Comparison of ENCODE assay signal across 38 cellular contexts in the genomic region with DNA sequence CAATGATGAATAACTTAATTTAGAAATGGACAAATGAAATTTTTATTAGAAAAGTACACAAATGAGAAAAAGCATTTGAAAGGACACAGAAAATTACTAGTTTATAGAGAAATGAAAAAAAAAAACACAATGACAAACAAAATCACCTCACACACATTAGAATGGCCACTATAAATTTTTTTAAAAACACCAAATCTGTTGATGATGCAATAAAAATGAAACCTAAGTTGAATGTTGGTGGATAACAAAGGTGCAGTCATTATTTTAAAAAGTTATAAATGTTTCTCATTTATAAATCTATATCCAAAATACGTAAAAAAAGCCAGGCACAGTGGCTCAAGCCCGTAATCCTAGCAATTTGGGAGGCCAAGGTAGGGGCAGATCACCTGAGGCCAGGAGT.
"Had no signal": no experiment of that assay in that cellular context is flagged by ENCODE, and none has a peak within 500 bp of the region (broad histone marks: within the 10 kb centered on the region; RNA-seq: fewer than 3 reads in every experiment).

No MANE protein-coding gene starts in this region.

- H3K4me3 Mint-ChIP-seq: activated CD4-positive, alpha-beta memory T cell treated with anti-CD3 and anti-CD28 coated beads, Interleukin-2, amount 10 ng/mL, durations not matched to agents 7 days and 5 days; activated CD4-positive, alpha-beta T cell treated with anti-CD3 and anti-CD28 coated beads for 36 hours; activated CD4-positive, alpha-beta T cell treated with anti-CD3 and anti-CD28 coated beads, Interleukin-2, amount 10 ng/mL, durations not matched to agents 7 days and 5 days; activated CD8-positive, alpha-beta memory T cell treated with anti-CD3 and anti-CD28 coated beads, Interleukin-2, amount 10 ng/mL, durations not matched to agents 7 days and 5 days; activated CD8-positive, alpha-beta T cell treated with anti-CD3 and anti-CD28 coated beads, Interleukin-2, amount 10 ng/mL, durations not matched to agents 7 days and 5 days; activated naive CD4-positive, alpha-beta T cell treated with anti-CD3 and anti-CD28 coated beads, Interleukin-2, amount 10 ng/mL, durations not matched to agents 7 days and 5 days; activated naive CD4-positive, alpha-beta T cell treated with anti-CD3 and anti-CD28 coated beads, Interleukin-2, amount 50 U/mL, for 24 hours; activated naive CD8-positive, alpha-beta T cell; activated naive CD8-positive, alpha-beta T cell treated with anti-CD3 and anti-CD28 coated beads, Interleukin-2, amount 10 ng/mL, durations not matched to agents 7 days and 5 days; activated naive CD8-positive, alpha-beta T cell treated with anti-CD3 and anti-CD28 coated beads, Interleukin-2, amount 50 U/mL, for 24 hours; activated T-cell treated with anti-CD3 and anti-CD28 coated beads, Interleukin-2, amount 50 U/mL, for 24 hours; T-helper 1 cell treated with Interleukin-12 subunit alpha and Interleukin-12 subunit beta and Interleukin-4 antibody, amounts not matched to agents 30 μg/mL and 1 μg/mL, for 36 hours; T-helper 2 cell treated with Interferon-gamma antibody and Interleukin-4, amounts not matched to agents 5 μg/mL and 100 μg/mL, for 36 hours; WTC11 had no signal

- DNase-seq: activated CD4-positive, alpha-beta memory T cell treated with anti-CD3 and anti-CD28 coated beads, Interleukin-2, amount 10 ng/mL, durations not matched to agents 7 days and 5 days; activated CD4-positive, alpha-beta T cell treated with anti-CD3 and anti-CD28 coated beads for 1 hour; activated CD4-positive, alpha-beta T cell treated with anti-CD3 and anti-CD28 coated beads for 36 hours; activated CD4-positive, alpha-beta T cell treated with anti-CD3 and anti-CD28 coated beads for 48 hours; activated CD4-positive, alpha-beta T cell treated with anti-CD3 and anti-CD28 coated beads, Interleukin-2, amount 10 ng/mL, durations not matched to agents 7 days and 5 days; activated CD4-positive, alpha-beta T cell treated with anti-CD3 and anti-CD28 coated beads, Interleukin-2, amount 50 U/mL, for 48 hours; activated CD4-positive, CD25-positive, alpha-beta regulatory T cell; activated CD8-positive, alpha-beta memory T cell treated with anti-CD3 and anti-CD28 coated beads for 24 hours; activated CD8-positive, alpha-beta memory T cell treated with anti-CD3 and anti-CD28 coated beads, Interleukin-2, amount 10 ng/mL, durations not matched to agents 7 days and 5 days; activated CD8-positive, alpha-beta memory T cell treated with anti-CD3 and anti-CD28 coated beads, Interleukin-2, amount 50 U/mL, for 48 hours; activated CD8-positive, alpha-beta T cell treated with anti-CD3 and anti-CD28 coated beads, Interleukin-2, amount 10 ng/mL, durations not matched to agents 7 days and 5 days; activated effector memory CD4-positive, alpha-beta T cell treated with Interleukin-2 at 50 U/mL for 16 hours; activated gamma-delta T cell; activated naive CD4-positive, alpha-beta T cell treated with anti-CD3 and anti-CD28 coated beads, Interleukin-2, amount 10 ng/mL, durations not matched to agents 7 days and 5 days; activated naive CD4-positive, alpha-beta T cell treated with Interleukin-2 at 50 U/mL for 16 hours; activated naive CD8-positive, alpha-beta T cell treated with anti-CD3 and anti-CD28 coated beads, Interleukin-2, amount 10 ng/mL, durations not matched to agents 7 days and 5 days; activated naive CD8-positive, alpha-beta T cell treated with anti-CD3 and anti-CD28 coated beads, Interleukin-2, amount 50 U/mL, for 24 hours; activated T-cell treated with anti-CD3 and anti-CD28 coated beads, Interleukin-2, amount 50 U/mL, for 24 hours; activated T-cell treated with anti-CD3 and anti-CD28 coated beads, Interleukin-2, amount 50 U/mL, for 48 hours; adrenal gland; amniotic stem cell; aorta; body of pancreas; brain microvascular endothelial cell; central memory CD4-positive, alpha-beta T cell; T-helper 1 cell; T-helper 2 cell; T-helper 9 cell; WERI-Rb-1 had no signal

- H3K27ac ChIP-seq: adrenal gland, body of pancreas, brain microvascular endothelial cell, breast epithelium, WERI-Rb-1 had no signal

- H3K27me3 Mint-ChIP-seq: activated CD4-positive, alpha-beta memory T cell treated with anti-CD3 and anti-CD28 coated beads, Interleukin-2, amount 10 ng/mL, durations not matched to agents 7 days and 5 days; activated CD4-positive, alpha-beta T cell treated with anti-CD3 and anti-CD28 coated beads for 36 hours; activated CD4-positive, alpha-beta T cell treated with anti-CD3 and anti-CD28 coated beads, Interleukin-2, amount 10 ng/mL, durations not matched to agents 7 days and 5 days; activated CD8-positive, alpha-beta memory T cell treated with anti-CD3 and anti-CD28 coated beads, Interleukin-2, amount 10 ng/mL, durations not matched to agents 7 days and 5 days; activated naive CD4-positive, alpha-beta T cell treated with anti-CD3 and anti-CD28 coated beads, Interleukin-2, amount 10 ng/mL, durations not matched to agents 7 days and 5 days; activated naive CD4-positive, alpha-beta T cell treated with anti-CD3 and anti-CD28 coated beads, Interleukin-2, amount 50 U/mL, for 24 hours; activated naive CD8-positive, alpha-beta T cell; activated naive CD8-positive, alpha-beta T cell treated with anti-CD3 and anti-CD28 coated beads, Interleukin-2, amount 10 ng/mL, durations not matched to agents 7 days and 5 days; activated naive CD8-positive, alpha-beta T cell treated with anti-CD3 and anti-CD28 coated beads, Interleukin-2, amount 50 U/mL, for 24 hours; activated T-cell treated with anti-CD3 and anti-CD28 coated beads, Interleukin-2, amount 50 U/mL, for 24 hours had no signal

- H3K4me1 ChIP-seq: adrenal gland, body of pancreas, breast epithelium had no signal

- H3K27me3 ChIP-seq: adrenal gland, body of pancreas, brain microvascular endothelial cell, breast epithelium had no signal

- ATAC-seq: activated CD4-positive, alpha-beta T cell treated with anti-CD3 and anti-CD28 coated beads for 36 hours; activated CD4-positive, CD25-positive, alpha-beta regulatory T cell treated with anti-CD3 and anti-CD28 coated beads, Interleukin-2, amount 50 U/mL, for 24 hours; activated CD8-positive, alpha-beta memory T cell treated with anti-CD3 and anti-CD28 coated beads, Interleukin-2, amount 10 ng/mL, durations not matched to agents 7 days and 5 days; activated CD8-positive, alpha-beta T cell treated with anti-CD3 and anti-CD28 coated beads, Interleukin-2, amount 10 ng/mL, durations not matched to agents 7 days and 5 days; activated naive CD8-positive, alpha-beta T cell treated with anti-CD3 and anti-CD28 coated beads, Interleukin-2, amount 50 U/mL, for 24 hours; body of pancreas; WTC11 had no signal

- H3K36me3 ChIP-seq: adrenal gland had no signal

- H3K4me3 ChIP-seq: adrenal gland, body of pancreas, breast epithelium had no signal

- H3K4me1 Mint-ChIP-seq: activated CD4-positive, alpha-beta memory T cell treated with anti-CD3 and anti-CD28 coated beads, Interleukin-2, amount 10 ng/mL, durations not matched to agents 7 days and 5 days; activated CD4-positive, alpha-beta T cell treated with anti-CD3 and anti-CD28 coated beads for 36 hours; activated naive CD4-positive, alpha-beta T cell treated with anti-CD3 and anti-CD28 coated beads, Interleukin-2, amount 10 ng/mL, durations not matched to agents 7 days and 5 days; activated naive CD4-positive, alpha-beta T cell treated with anti-CD3 and anti-CD28 coated beads, Interleukin-2, amount 50 U/mL, for 24 hours; activated naive CD8-positive, alpha-beta T cell treated with anti-CD3 and anti-CD28 coated beads, Interleukin-2, amount 10 ng/mL, durations not matched to agents 7 days and 5 days; activated naive CD8-positive, alpha-beta T cell treated with anti-CD3 and anti-CD28 coated beads, Interleukin-2, amount 50 U/mL, for 24 hours; WTC11 had no signal

- FAIRE-seq: astrocyte had no signal

- H3K27ac Mint-ChIP-seq: activated CD4-positive, alpha-beta memory T cell treated with anti-CD3 and anti-CD28 coated beads, Interleukin-2, amount 10 ng/mL, durations not matched to agents 7 days and 5 days; activated CD4-positive, alpha-beta T cell treated with anti-CD3 and anti-CD28 coated beads for 36 hours; activated CD4-positive, alpha-beta T cell treated with anti-CD3 and anti-CD28 coated beads, Interleukin-2, amount 10 ng/mL, durations not matched to agents 7 days and 5 days; activated CD8-positive, alpha-beta memory T cell treated with anti-CD3 and anti-CD28 coated beads, Interleukin-2, amount 10 ng/mL, durations not matched to agents 7 days and 5 days; activated CD8-positive, alpha-beta T cell treated with anti-CD3 and anti-CD28 coated beads, Interleukin-2, amount 10 ng/mL, durations not matched to agents 7 days and 5 days; activated naive CD4-positive, alpha-beta T cell treated with anti-CD3 and anti-CD28 coated beads, Interleukin-2, amount 10 ng/mL, durations not matched to agents 7 days and 5 days; activated naive CD4-positive, alpha-beta T cell treated with anti-CD3 and anti-CD28 coated beads, Interleukin-2, amount 50 U/mL, for 24 hours; activated naive CD8-positive, alpha-beta T cell; activated naive CD8-positive, alpha-beta T cell treated with anti-CD3 and anti-CD28 coated beads, Interleukin-2, amount 10 ng/mL, durations not matched to agents 7 days and 5 days; activated naive CD8-positive, alpha-beta T cell treated with anti-CD3 and anti-CD28 coated beads, Interleukin-2, amount 50 U/mL, for 24 hours; activated T-cell treated with anti-CD3 and anti-CD28 coated beads, Interleukin-2, amount 50 U/mL, for 24 hours; activated T-helper 2 cell treated with anti-CD3 and anti-CD28 coated beads, Interferon-gamma antibody, Interleukin-2, Interleukin-4, amounts not matched to agents 10 μg/mL and 5 μg/mL and 100 μg/mL, durations not matched to agents 14 hours and 24 hours and 36 hours; T-helper 1 cell treated with Interleukin-12 subunit alpha and Interleukin-12 subunit beta and Interleukin-4 antibody, amounts not matched to agents 30 μg/mL and 1 μg/mL, for 36 hours; T-helper 2 cell treated with Interferon-gamma antibody and Interleukin-4, amounts not matched to agents 5 μg/mL and 100 μg/mL, for 36 hours; WTC11 had no signal
